Comparison of ENCODE assay signal across 9 cellular contexts in the genomic region with DNA sequence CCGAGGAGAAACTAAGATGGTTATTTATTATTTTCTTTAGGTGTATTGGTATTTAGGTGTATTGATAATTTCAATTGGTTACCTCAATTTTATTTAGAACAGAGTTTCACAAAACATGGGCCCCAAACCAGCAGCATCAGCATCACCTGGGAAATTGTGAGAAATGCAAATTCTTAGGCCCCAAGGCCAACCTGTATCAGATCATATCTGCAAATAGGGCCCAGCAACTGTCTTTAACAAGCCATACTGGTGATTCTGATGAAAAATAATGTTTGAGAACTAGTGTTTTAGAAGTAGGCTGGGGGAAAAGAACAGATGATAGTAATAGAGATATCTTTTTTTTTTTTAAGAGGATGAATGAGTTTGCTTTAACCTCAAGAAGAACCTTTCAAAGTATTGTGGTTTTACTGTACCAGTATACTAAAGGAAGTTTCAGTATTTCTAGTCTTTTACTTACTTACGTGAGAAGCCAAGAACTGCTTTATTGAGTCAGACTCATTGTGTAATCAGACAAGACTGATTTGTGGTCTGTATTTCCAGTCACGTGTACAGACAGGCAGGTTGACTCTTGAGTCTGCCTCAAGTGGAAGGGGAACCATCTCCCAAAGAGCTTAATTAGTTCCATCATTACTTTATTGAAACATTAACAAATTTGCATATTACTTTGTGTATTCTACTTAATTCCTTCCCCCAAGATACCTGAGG.
A peak's percentile ranks its signal among the peaks of the same experiment; 100 is the strongest.
DNase-seq lines count a peak whose midpoint lies in the region; ATAC-seq and TF ChIP-seq lines count a peak whose summit lies in the region.
"Had no signal": no experiment of that assay in that cellular context is flagged by ENCODE, and none has a peak within 500 bp of the region (broad histone marks: within the 10 kb centered on the region; RNA-seq: fewer than 3 reads in every experiment).

No MANE protein-coding gene starts in this region.

- ATAC-seq in HG02938 (IDR thresholded peaks at IDR 0.05; ENCODE audit: unreplicated experiment) (peak; percentile 94), foreskin keratinocyte (peak; percentile 98), SK-N-SH treated with all-trans-retinoic acid at 6 μM for 48 hours (no peak)

- no peak overlapping the region for H3K4me3 ChIP-seq in lower leg skin (ENCODE audit: low read depth, poor library complexity, severe bottlenecking)

- 35 to 44% methylated on average over 3 of the region's 3 CpGs for WGBS in lower leg skin, 2 donors

- no peaks in the 10 kb centered on the region for H3K36me3 Mint-ChIP-seq in activated CD4-positive, alpha-beta memory T cell treated with anti-CD3 and anti-CD28 coated beads for 36 hours
- H3K36me3 Mint-ChIP-seq in activated CD4-positive, alpha-beta memory T cell treated with anti-CD3 and anti-CD28 coated beads, Interleukin-2, amount 10 ng/mL, durations not matched to agents 7 days and 5 days (ENCODE audit: low read depth), result no peaks in the 10 kb centered on the region

- H3K4me1 ChIP-seq in foreskin keratinocyte, result peaks cover 15% of the 10 kb centered on the region

- DNase-seq in activated CD4-positive, alpha-beta memory T cell treated with anti-CD3 and anti-CD28 coated beads for 36 hours, result peak; percentile 16
- no peak for DNase-seq in activated CD4-positive, alpha-beta memory T cell treated with anti-CD3 and anti-CD28 coated beads, Interleukin-2, amount 10 ng/mL, durations not matched to agents 7 days and 5 days
- DNase-seq in NCI-H510A (lab: John Stamatoyannopoulos, UW), result peak; percentile 47
- peak; percentile 85 to 92 for DNase-seq in foreskin keratinocyte
- no peak for DNase-seq in lower leg skin (ENCODE audit: low spot score in 2 of 2)
- DNase-seq in G401 (ENCODE audit: low spot score), result no peak

- in situ Hi-C loops in G401 (cut with HindIII; ENCODE audit: low sequenced_read_pairs), result no loop called here

- CTCF ChIA-PET in activated CD4-positive, alpha-beta memory T cell treated with anti-CD3 and anti-CD28 coated beads for 36 hours (lab: Charles Lee), result interaction anchor here (0.8 to 1.0 kb wide), 5 partner anchors 21 to 373 kb away, joined by 3 read pairs; partner anchors contain the start of gene GAREM1
- CTCF ChIA-PET in activated CD4-positive, alpha-beta memory T cell treated with anti-CD3 and anti-CD28 coated beads, Interleukin-2, amount 10 ng/mL, durations not matched to agents 7 days and 5 days (lab: Charles Lee), result no interaction called here

- POLR2A ChIA-PET in activated CD4-positive, alpha-beta memory T cell treated with anti-CD3 and anti-CD28 coated beads for 36 hours (lab: Charles Lee), result no interaction called here
- POLR2A ChIA-PET in activated CD4-positive, alpha-beta memory T cell treated with anti-CD3 and anti-CD28 coated beads, Interleukin-2, amount 10 ng/mL, durations not matched to agents 7 days and 5 days (lab: Charles Lee), result no interaction called here

- H3K4me3 Mint-ChIP-seq in activated CD4-positive, alpha-beta memory T cell treated with anti-CD3 and anti-CD28 coated beads for 36 hours, result no peak overlapping the region
- H3K4me3 Mint-ChIP-seq in activated CD4-positive, alpha-beta memory T cell treated with anti-CD3 and anti-CD28 coated beads, Interleukin-2, amount 10 ng/mL, durations not matched to agents 7 days and 5 days, result no peak overlapping the region

- TF ChIP-seq CTCF in foreskin keratinocyte (conservative IDR thresholded peaks at IDR 0.05), result no peak
- no peak for TF ChIP-seq CTCF in lower leg skin (IDR thresholded peaks at IDR 0.05)

- H3K27ac Mint-ChIP-seq in activated CD4-positive, alpha-beta memory T cell treated with anti-CD3 and anti-CD28 coated beads for 36 hours, result no peak overlapping the region
- no peak overlapping the region for H3K27ac Mint-ChIP-seq in activated CD4-positive, alpha-beta memory T cell treated with anti-CD3 and anti-CD28 coated beads, Interleukin-2, amount 10 ng/mL, durations not matched to agents 7 days and 5 days

- peaks cover 5% of the 10 kb centered on the region for H3K27me3 Mint-ChIP-seq in activated CD4-positive, alpha-beta memory T cell treated with anti-CD3 and anti-CD28 coated beads for 36 hours
- H3K27me3 Mint-ChIP-seq in activated CD4-positive, alpha-beta memory T cell treated with anti-CD3 and anti-CD28 coated beads, Interleukin-2, amount 10 ng/mL, durations not matched to agents 7 days and 5 days, result peaks cover 1% of the 10 kb centered on the region

- intact Hi-C loops in activated CD4-positive, alpha-beta memory T cell treated with anti-CD3 and anti-CD28 coated beads for 36 hours (cut with micrococcal nuclease), result loop anchor here (1.0 kb wide), 4 partner anchors 20 to 438 kb away; partner anchors contain the start of gene GAREM1
- intact Hi-C loops in lower leg skin (cut with DNase I; ENCODE audit: low total_unique reads), result no loop called here

- no peak for TF ChIP-seq POLR2A in lower leg skin (IDR thresholded peaks at IDR 0.05)

- H3K4me1 Mint-ChIP-seq in activated CD4-positive, alpha-beta memory T cell treated with anti-CD3 and anti-CD28 coated beads for 36 hours (ENCODE audit: low read depth), result peaks cover 12% of the 10 kb centered on the region
- H3K4me1 Mint-ChIP-seq in activated CD4-positive, alpha-beta memory T cell treated with anti-CD3 and anti-CD28 coated beads, Interleukin-2, amount 10 ng/mL, durations not matched to agents 7 days and 5 days, result peaks cover 9% of the 10 kb centered on the region

- H3K27ac ChIP-seq in foreskin keratinocyte, result peak overlapping the region; percentile 85
- H3K27ac ChIP-seq: neutrophil had no signal

- no peaks in the 10 kb centered on the region for H3K9me3 Mint-ChIP-seq in activated CD4-positive, alpha-beta memory T cell treated with anti-CD3 and anti-CD28 coated beads for 36 hours
- H3K9me3 Mint-ChIP-seq in activated CD4-positive, alpha-beta memory T cell treated with anti-CD3 and anti-CD28 coated beads, Interleukin-2, amount 10 ng/mL, durations not matched to agents 7 days and 5 days, result no peaks in the 10 kb centered on the region

- no peaks in the 10 kb centered on the region for H3K27me3 ChIP-seq in foreskin keratinocyte
- H3K27me3 ChIP-seq: neutrophil had no signal

TF ChIP-seq in SK-N-SH treated with all-trans-retinoic acid at 6 μM for 48 hours, 23 proteins besides CTCF, POLR2A, EP300 and RAD21 (continues in another document):
- TF ChIP-seq ZFP30 (CRISPR knock-in tag; IDR thresholded peaks at IDR 0.05) (no peak), CSDC2 (CRISPR knock-in tag; IDR thresholded peaks at IDR 0.05) (no peak), TOX (CRISPR knock-in tag; IDR thresholded peaks at IDR 0.05; ENCODE audit: borderline replicate concordance) (no peak), POU6F1 (CRISPR knock-in tag; IDR thresholded peaks at IDR 0.05; ENCODE audit: borderline replicate concordance, low read depth) (no peak), PPARA (CRISPR knock-in tag; IDR thresholded peaks at IDR 0.05; ENCODE audit: borderline replicate concordance) (no peak), RARB (CRISPR knock-in tag; IDR thresholded peaks at IDR 0.05) (no peak), SNAI2 (CRISPR knock-in tag; IDR thresholded peaks at IDR 0.05) (no peak), ZFP3 (CRISPR knock-in tag; IDR thresholded peaks at IDR 0.05) (no peak), ARNTL (CRISPR knock-in tag; IDR thresholded peaks at IDR 0.05; ENCODE audit: borderline replicate concordance, low read depth) (no peak)
- TF ChIP-seq, protein P1, sequence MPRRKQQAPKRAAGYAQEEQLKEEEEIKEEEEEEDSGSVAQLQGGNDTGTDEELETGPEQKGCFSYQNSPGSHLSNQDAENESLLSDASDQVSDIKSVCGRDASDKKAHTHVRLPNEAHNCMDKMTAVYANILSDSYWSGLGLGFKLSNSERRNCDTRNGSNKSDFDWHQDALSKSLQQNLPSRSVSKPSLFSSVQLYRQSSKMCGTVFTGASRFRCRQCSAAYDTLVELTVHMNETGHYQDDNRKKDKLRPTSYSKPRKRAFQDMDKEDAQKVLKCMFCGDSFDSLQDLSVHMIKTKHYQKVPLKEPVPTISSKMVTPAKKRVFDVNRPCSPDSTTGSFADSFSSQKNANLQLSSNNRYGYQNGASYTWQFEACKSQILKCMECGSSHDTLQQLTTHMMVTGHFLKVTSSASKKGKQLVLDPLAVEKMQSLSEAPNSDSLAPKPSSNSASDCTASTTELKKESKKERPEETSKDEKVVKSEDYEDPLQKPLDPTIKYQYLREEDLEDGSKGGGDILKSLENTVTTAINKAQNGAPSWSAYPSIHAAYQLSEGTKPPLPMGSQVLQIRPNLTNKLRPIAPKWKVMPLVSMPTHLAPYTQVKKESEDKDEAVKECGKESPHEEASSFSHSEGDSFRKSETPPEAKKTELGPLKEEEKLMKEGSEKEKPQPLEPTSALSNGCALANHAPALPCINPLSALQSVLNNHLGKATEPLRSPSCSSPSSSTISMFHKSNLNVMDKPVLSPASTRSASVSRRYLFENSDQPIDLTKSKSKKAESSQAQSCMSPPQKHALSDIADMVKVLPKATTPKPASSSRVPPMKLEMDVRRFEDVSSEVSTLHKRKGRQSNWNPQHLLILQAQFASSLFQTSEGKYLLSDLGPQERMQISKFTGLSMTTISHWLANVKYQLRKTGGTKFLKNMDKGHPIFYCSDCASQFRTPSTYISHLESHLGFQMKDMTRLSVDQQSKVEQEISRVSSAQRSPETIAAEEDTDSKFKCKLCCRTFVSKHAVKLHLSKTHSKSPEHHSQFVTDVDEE (CRISPR knock-in tag; IDR thresholded peaks at IDR 0.05), result no peak

Comparison
In these comparisons a context has a peak if more than half of its experiments do, and no peak if none do; other contexts are left out.
1. DNase-seq: peak in activated CD4-positive, alpha-beta memory T cell treated with anti-CD3 and anti-CD28 coated beads for 36 hours (single experiment), NCI-H510A (single experiment) and foreskin keratinocyte (2 of 2); none in activated CD4-positive, alpha-beta memory T cell treated with anti-CD3 and anti-CD28 coated beads, Interleukin-2, amount 10 ng/mL, durations not matched to agents 7 days and 5 days (single experiment), lower leg skin (0 of 2) and G401 (single experiment).